Comparison of ENCODE assay signal across 9 cellular contexts in the genomic region with DNA sequence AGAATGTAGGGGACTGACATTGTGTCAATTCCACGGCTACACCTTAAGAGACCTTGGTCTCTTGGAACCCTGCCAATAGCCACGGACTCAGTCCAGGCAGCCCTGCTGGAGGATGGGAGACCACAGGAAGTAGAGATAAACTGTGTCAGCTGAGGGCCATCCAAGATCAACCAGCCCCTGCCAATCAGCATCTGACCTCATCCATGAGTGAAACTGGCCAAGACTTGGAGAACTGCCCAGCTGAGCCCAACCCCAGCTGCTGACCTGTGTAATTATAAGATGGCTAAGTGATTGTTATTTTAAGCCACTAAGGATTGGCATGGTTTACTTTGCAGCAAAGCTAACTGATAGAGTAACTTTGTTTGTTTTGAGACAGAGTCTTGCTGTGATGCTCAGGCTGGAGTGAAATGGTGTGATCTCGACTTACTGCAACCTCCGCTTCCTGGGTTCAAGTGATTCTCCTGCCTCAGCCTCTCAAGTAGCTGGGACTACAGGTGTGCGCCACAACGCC. TPM values are rescaled to one million over a fixed set of nuclear protein-coding genes. Genes with fewer than 3 reads are reported as not detected.
DNase-seq lines count a peak whose midpoint lies in the region; ATAC-seq and TF ChIP-seq lines count a peak whose summit lies in the region.
"Had no signal": no experiment of that assay in that cellular context is flagged by ENCODE, and none has a peak within 500 bp of the region (broad histone marks: within the 10 kb centered on the region; RNA-seq: fewer than 3 reads in every experiment).

No MANE protein-coding gene starts in this region.

- no peaks in the 10 kb centered on the region for H3K9me3 ChIP-seq in adipocyte (ENCODE audit: control insufficient read depth, low read length)
- no peaks in the 10 kb centered on the region for H3K9me3 ChIP-seq in hepatocyte (ENCODE audit: low read depth)

- H2AFZ ChIP-seq in hepatocyte = no peak overlapping the region

- H3K4me1 ChIP-seq in adipocyte (ENCODE audit: control insufficient read depth, insufficient read depth, low read length) = peaks cover 16% of the 10 kb centered on the region
- H3K4me1 ChIP-seq in hepatocyte (ENCODE audit: insufficient read depth) = no peaks in the 10 kb centered on the region

- DNase-seq in A172 (ENCODE audit: low spot score) = peak; percentile 96
- DNase-seq in MV-4-11 (lab: John Stamatoyannopoulos, UW) = peak; percentile 23
- DNase-seq in adipocyte (ENCODE audit: low read depth) = peak; percentile 72
- DNase-seq in hepatocyte (ENCODE audit: low spot score) = peak; percentile 69
- no peak for DNase-seq in activated T-helper 2 cell treated with anti-CD3 and anti-CD28 coated beads, Interferon-gamma antibody, Interleukin-2, Interleukin-4, amounts not matched to agents 10 μg/mL and 5 μg/mL and 100 μg/mL, durations not matched to agents 14 hours and 24 hours and 36 hours (ENCODE audit: low spot score)
- DNase-seq in activated naive CD8-positive, alpha-beta T cell treated with anti-CD3 and anti-CD28 coated beads for 36 hours = no peak
- no peak for DNase-seq in immature natural killer cell

- H3K4me1 Mint-ChIP-seq in activated T-helper 2 cell treated with anti-CD3 and anti-CD28 coated beads, Interferon-gamma antibody, Interleukin-2, Interleukin-4, amounts not matched to agents 10 μg/mL and 5 μg/mL and 100 μg/mL, durations not matched to agents 14 hours and 24 hours and 36 hours (ENCODE audit: low read depth) = no peaks in the 10 kb centered on the region
- no peaks in the 10 kb centered on the region for H3K4me1 Mint-ChIP-seq in activated naive CD8-positive, alpha-beta T cell treated with anti-CD3 and anti-CD28 coated beads for 36 hours
- peaks cover 2 to 7% of the 10 kb centered on the region in 2 donors for H3K4me1 Mint-ChIP-seq in immature natural killer cell

- no peak overlapping the region for H3K27ac Mint-ChIP-seq in activated T-helper 2 cell treated with anti-CD3 and anti-CD28 coated beads, Interferon-gamma antibody, Interleukin-2, Interleukin-4, amounts not matched to agents 10 μg/mL and 5 μg/mL and 100 μg/mL, durations not matched to agents 14 hours and 24 hours and 36 hours
- H3K27ac Mint-ChIP-seq in activated naive CD8-positive, alpha-beta T cell treated with anti-CD3 and anti-CD28 coated beads for 36 hours = no peak overlapping the region
- peak overlapping the region in 1 of 6 donors; percentile 46 for H3K27ac Mint-ChIP-seq in immature natural killer cell
- H3K27ac Mint-ChIP-seq: B cell had no signal

- no peaks in the 10 kb centered on the region for H3K9me2 ChIP-seq in hepatocyte (replicated peaks; ENCODE audit: insufficient read depth)

- H3K4me3 Mint-ChIP-seq in activated T-helper 2 cell treated with anti-CD3 and anti-CD28 coated beads, Interferon-gamma antibody, Interleukin-2, Interleukin-4, amounts not matched to agents 10 μg/mL and 5 μg/mL and 100 μg/mL, durations not matched to agents 14 hours and 24 hours and 36 hours (ENCODE audit: low read depth) = no peak overlapping the region
- H3K4me3 Mint-ChIP-seq in activated naive CD8-positive, alpha-beta T cell treated with anti-CD3 and anti-CD28 coated beads for 36 hours = no peak overlapping the region
- no peak overlapping the region for H3K4me3 Mint-ChIP-seq in immature natural killer cell
- H3K4me3 Mint-ChIP-seq: B cell had no signal

- peaks cover 11% of the 10 kb centered on the region for H3K36me3 Mint-ChIP-seq in activated T-helper 2 cell treated with anti-CD3 and anti-CD28 coated beads, Interferon-gamma antibody, Interleukin-2, Interleukin-4, amounts not matched to agents 10 μg/mL and 5 μg/mL and 100 μg/mL, durations not matched to agents 14 hours and 24 hours and 36 hours (ENCODE audit: low read depth)
- H3K36me3 Mint-ChIP-seq in activated naive CD8-positive, alpha-beta T cell treated with anti-CD3 and anti-CD28 coated beads for 36 hours = no peaks in the 10 kb centered on the region
- no peaks in the 10 kb centered on the region for H3K36me3 Mint-ChIP-seq in immature natural killer cell

- ATAC-seq in GM21447 (IDR thresholded peaks at IDR 0.05; ENCODE audit: unreplicated experiment) = no peak

- H3K9me3 Mint-ChIP-seq in activated T-helper 2 cell treated with anti-CD3 and anti-CD28 coated beads, Interferon-gamma antibody, Interleukin-2, Interleukin-4, amounts not matched to agents 10 μg/mL and 5 μg/mL and 100 μg/mL, durations not matched to agents 14 hours and 24 hours and 36 hours = no peaks in the 10 kb centered on the region
- H3K9me3 Mint-ChIP-seq in activated naive CD8-positive, alpha-beta T cell treated with anti-CD3 and anti-CD28 coated beads for 36 hours = no peaks in the 10 kb centered on the region
- H3K9me3 Mint-ChIP-seq in immature natural killer cell = no peaks in the 10 kb centered on the region

- peak overlapping the region; percentile 36 for H3K9ac ChIP-seq in adipocyte (ENCODE audit: low read length)

- intact Hi-C loops in activated T-helper 2 cell treated with anti-CD3 and anti-CD28 coated beads, Interferon-gamma antibody, Interleukin-2, Interleukin-4, amounts not matched to agents 10 μg/mL and 5 μg/mL and 100 μg/mL, durations not matched to agents 14 hours and 24 hours and 36 hours (cut with micrococcal nuclease) = no loop called here

- no peaks in the 10 kb centered on the region for H3K27me3 ChIP-seq in adipocyte (replicated peaks; ENCODE audit: control insufficient read depth, insufficient read depth, low read length)
- H3K27me3 ChIP-seq in hepatocyte = no peaks in the 10 kb centered on the region

- H4K20me1 ChIP-seq in hepatocyte (ENCODE audit: insufficient read depth, poor library complexity, severe bottlenecking) = no peaks in the 10 kb centered on the region

- no peak for TF ChIP-seq CTCF in hepatocyte (IDR thresholded peaks at IDR 0.05; ENCODE audit: poor library complexity)

- peak overlapping the region; percentile 72 for H3K27ac ChIP-seq in hepatocyte

- H3K4me3 ChIP-seq in adipocyte (ENCODE audit: low read length) = no peak overlapping the region
- no peak overlapping the region for H3K4me3 ChIP-seq in hepatocyte

- no peaks in the 10 kb centered on the region for H3K79me2 ChIP-seq in hepatocyte

- H3K27me3 Mint-ChIP-seq in activated T-helper 2 cell treated with anti-CD3 and anti-CD28 coated beads, Interferon-gamma antibody, Interleukin-2, Interleukin-4, amounts not matched to agents 10 μg/mL and 5 μg/mL and 100 μg/mL, durations not matched to agents 14 hours and 24 hours and 36 hours (ENCODE audit: low read depth) = no peaks in the 10 kb centered on the region
- no peaks in the 10 kb centered on the region for H3K27me3 Mint-ChIP-seq in activated naive CD8-positive, alpha-beta T cell treated with anti-CD3 and anti-CD28 coated beads for 36 hours
- H3K27me3 Mint-ChIP-seq in immature natural killer cell (ENCODE audit: low read depth in 3 of 3) = peaks cover 0 to 3% (median 0%) of the 10 kb centered on the region in 3 donors
- H3K27me3 Mint-ChIP-seq: B cell had no signal

- peak overlapping the region; percentile 44 for H3K4me2 ChIP-seq in hepatocyte

- 60% methylated on average over 6 of the region's 6 CpGs for WGBS in hepatocyte (ENCODE audit: low lambda C conversion rate, missing lambda C conversion rate)

- H3K36me3 ChIP-seq in adipocyte (ENCODE audit: control insufficient read depth, insufficient read depth, low read length, severe bottlenecking) (peaks cover 5% of the 10 kb centered on the region), hepatocyte (replicated peaks; ENCODE audit: insufficient read depth, low read depth) (no peaks in the 10 kb centered on the region)

RNA-seq across cellular contexts. Expression of a gene that starts 13.3 kb away (rescaled TPM):
- 705 and 754 TPM in 2 replicates for total RNA-seq in A172 (2014; rRNA removed; shearing (Covaris generic))
- total RNA-seq in hepatocyte = 566 and 611 TPM in 2 replicates
- polyA plus RNA-seq in hepatocyte (339 and 374 TPM in 2 replicates), immature natural killer cell (10 to 100 TPM; 45.9 to 53.5 (median 48.4) TPM)
- total RNA-seq in activated T-helper 2 cell treated with anti-CD3 and anti-CD28 coated beads, Interferon-gamma antibody, Interleukin-2, Interleukin-4, amounts not matched to agents 10 μg/mL and 5 μg/mL and 100 μg/mL, durations not matched to agents 14 hours and 24 hours and 36 hours = 499 and 501 TPM in 2 replicates
- total RNA-seq in activated naive CD8-positive, alpha-beta T cell treated with anti-CD3 and anti-CD28 coated beads for 36 hours = 100 to 1,000 TPM; 550 to 555 TPM

RNA-seq across cellular contexts. Expression of a gene that starts 42.7 kb away (rescaled TPM):
- total RNA-seq in A172 (2014; rRNA removed; shearing (Covaris generic)) = 84.2 and 89.2 TPM in 2 replicates
- 66.7 and 72.1 TPM in 2 replicates for total RNA-seq in hepatocyte
- polyA plus RNA-seq in hepatocyte = 66.5 and 69.2 TPM in 2 replicates
- 22.2 and 22.6 TPM in 2 replicates for total RNA-seq in activated T-helper 2 cell treated with anti-CD3 and anti-CD28 coated beads, Interferon-gamma antibody, Interleukin-2, Interleukin-4, amounts not matched to agents 10 μg/mL and 5 μg/mL and 100 μg/mL, durations not matched to agents 14 hours and 24 hours and 36 hours
- 10 to 100 TPM; 13.5 to 14.0 TPM for total RNA-seq in activated naive CD8-positive, alpha-beta T cell treated with anti-CD3 and anti-CD28 coated beads for 36 hours
- polyA plus RNA-seq in immature natural killer cell = 10 to 100 TPM; 10.9 to 20.6 (median 11.1) TPM

Comparison
In these comparisons a context has a peak if more than half of its experiments do, and no peak if none do; other contexts are left out.
1. DNase-seq: peak in A172 (single experiment), MV-4-11 (single experiment), adipocyte (single experiment) and hepatocyte (single experiment); none in activated T-helper 2 cell treated with anti-CD3 and anti-CD28 coated beads, Interferon-gamma antibody, Interleukin-2, Interleukin-4, amounts not matched to agents 10 μg/mL and 5 μg/mL and 100 μg/mL, durations not matched to agents 14 hours and 24 hours and 36 hours (single experiment), activated naive CD8-positive, alpha-beta T cell treated with anti-CD3 and anti-CD28 coated beads for 36 hours (single experiment) and immature natural killer cell (0 of 3).